Comparison of ENCODE assay signal across 9 cellular contexts in the genomic region with DNA sequence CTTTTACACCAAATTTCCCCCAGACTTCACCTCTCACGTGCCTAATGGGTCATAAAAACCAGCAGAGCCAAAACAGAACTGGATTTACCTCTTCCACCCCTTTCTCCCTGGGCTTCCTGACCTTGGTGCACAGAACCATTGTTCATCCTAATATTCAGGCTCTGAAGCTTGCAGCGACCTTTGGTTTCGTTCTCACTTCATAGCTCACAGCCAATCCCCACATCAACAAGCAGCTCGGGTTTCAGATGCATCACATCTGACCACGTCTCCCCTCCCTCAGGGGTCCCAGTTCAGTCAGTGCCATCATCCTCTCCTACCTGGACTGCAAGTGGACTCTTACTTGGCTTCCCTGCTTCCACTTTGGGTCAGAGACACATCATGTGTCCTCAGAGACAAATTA.
"Had no signal": no experiment of that assay in that cellular context is flagged by ENCODE, and none has a peak within 500 bp of the region (broad histone marks: within the 10 kb centered on the region; RNA-seq: fewer than 3 reads in every experiment).

No MANE protein-coding gene starts in this region.

- H3K36me3 Mint-ChIP-seq: IgD-negative memory B cell had no signal

- H3K4me1 Mint-ChIP-seq: IgD-negative memory B cell had no signal

- H3K4me3 ChIP-seq: GM23248, HAP-1 had no signal

- ATAC-seq: HCT116, HepG2 had no signal

- H2AFZ ChIP-seq: GM23248 had no signal

- H3K27ac ChIP-seq: GM23248, HL-60 had no signal

- H3K4me3 Mint-ChIP-seq: HFFc6 had no signal

- H3K27me3 Mint-ChIP-seq: IgD-negative memory B cell had no signal

- H3K36me3 ChIP-seq: HAP-1 had no signal

- H3K4me1 ChIP-seq: HAP-1 had no signal

- H3K9ac ChIP-seq: GM23248 had no signal

- H3K9me3 ChIP-seq: HAP-1 had no signal

- H3K27ac Mint-ChIP-seq: HFFc6, IgD-negative memory B cell had no signal

- DNase-seq: GM23248, GOT3, H7, HFFc6 had no signal
